In the genomic region with DNA sequence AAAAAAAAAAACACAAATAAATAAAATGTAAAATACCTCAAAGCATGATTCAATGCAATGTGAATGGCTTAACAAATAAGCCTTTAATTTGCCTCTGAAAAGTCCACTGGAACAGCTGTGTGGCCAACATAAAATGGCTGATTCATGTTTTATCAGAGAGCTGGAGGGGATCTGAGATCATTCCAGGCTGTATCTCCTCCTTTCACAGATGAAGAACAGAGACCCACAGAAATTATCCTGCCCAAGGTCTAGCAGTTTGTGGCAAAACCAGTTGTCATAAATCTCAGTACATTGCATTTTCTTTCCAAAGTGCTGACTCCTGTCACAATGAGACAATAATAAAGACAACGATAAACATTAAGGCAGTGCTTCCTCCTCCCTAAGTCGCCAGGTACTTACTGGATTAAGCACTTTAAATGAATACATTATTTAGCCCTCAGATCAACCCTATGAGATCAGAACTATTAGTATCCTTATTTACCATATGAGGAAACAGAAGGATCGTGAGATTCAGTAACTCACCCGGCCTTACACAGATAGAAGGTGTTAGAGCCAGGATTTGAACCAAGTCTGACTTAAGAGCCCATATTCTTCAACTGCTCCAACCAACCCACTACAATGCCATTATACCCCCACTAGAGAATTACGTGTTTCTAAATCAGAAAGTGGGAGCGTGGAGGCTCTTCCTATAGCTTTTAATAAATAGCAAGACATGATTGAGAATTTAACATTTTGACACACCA, we compare ENCODE assay signal across 1 cellular context.
TF ChIP-seq lines count a peak whose summit lies in the region.

No MANE protein-coding gene starts in this region.

TF ChIP-seq in K562, 482 proteins besides CTCF, POLR2A, EP300 and RAD21 (continued from another document):
- TF ChIP-seq ZNF316 (IDR thresholded peaks at IDR 0.05) (peak; percentile 90), JUND (IDR thresholded peaks at IDR 0.05; ENCODE audit: borderline replicate concordance, low read depth, low read length) (peak; percentile 79), JUND (tag; IDR thresholded peaks at IDR 0.05; ENCODE audit: borderline replicate concordance, low read depth, low read length) (peak; percentile 53; the same call in 1 of the 3 replicates), BMI1 (IDR thresholded peaks at IDR 0.05; ENCODE audit: low read length) (no peak), ZKSCAN8 (CRISPR knock-in tag; IDR thresholded peaks at IDR 0.05) (peak; percentile 31; the same call in 1 of the 2 replicates), RCOR1 (IDR thresholded peaks at IDR 0.05; ENCODE audit: borderline replicate concordance in 1 of 2, low read depth in 2 of 2, low read length in 2 of 2) (peak in 1 of 2 experiments; percentile 85; a peak in 2 of 4 replicates), SREBF2 (CRISPR knock-in tag; IDR thresholded peaks at IDR 0.05) (no peak; the same call in 1 of the 2 replicates), HDAC2 (IDR thresholded peaks at IDR 0.05) (0 out of 2 replicates have a peak, but pooled peaks have one; percentile 3), POLR2AphosphoS5 (IDR thresholded peaks at IDR 0.05; ENCODE audit: control insufficient read depth, insufficient read depth, low read depth, low read length) (peak; percentile 21; the same call in 1 of the 2 replicates), MAFG (tag; conservative IDR thresholded peaks at IDR 0.05) (no peak; the same call in none of the 2 replicates), ZNF780A (CRISPR knock-in tag; IDR thresholded peaks at IDR 0.05) (no peak), KDM1A (IDR thresholded peaks at IDR 0.05) (peak; percentile 75 to 81), HDAC8 (tag; IDR thresholded peaks at IDR 0.05) (no peak), TFAP4 (CRISPR knock-in tag; IDR thresholded peaks at IDR 0.05; ENCODE audit: borderline replicate concordance) (peak; percentile 65; the same call in 1 of the 2 replicates)
TF ChIP-seq in K562: peak in this region for 41.
